In genomic region chr6:41416165-41416837, GRCh38 we compare ENCODE assay signal across 18 cellular contexts.
A peak's percentile ranks its signal among the peaks of the same experiment; 100 is the strongest.
DNase-seq lines count a peak whose midpoint lies in the region; ATAC-seq and TF ChIP-seq lines count a peak whose summit lies in the region.
"Had no signal": no experiment of that assay in that cellular context is flagged by ENCODE, and none has a peak within 500 bp of the region (broad histone marks: within the 10 kb centered on the region; RNA-seq: fewer than 3 reads in every experiment).

No MANE protein-coding gene starts in this region.

- H3K4me3 Mint-ChIP-seq in progenitor cell of endocrine pancreas (ENCODE audit: low read depth) = no peak overlapping the region
- H3K4me3 Mint-ChIP-seq: activated naive CD8-positive, alpha-beta T cell had no signal

- peaks cover 4% of the 10 kb centered on the region for H3K9me3 Mint-ChIP-seq in progenitor cell of endocrine pancreas (ENCODE audit: low read depth)

- CTCF ChIA-PET in HEK293 (lab: Yijun Ruan, JAX) = interaction anchor here (0.7 to 2.5 kb wide), 6 partner anchors 8 to 246 kb away, joined by 3 to 15 read pairs (median 3); no protein-coding TSS in a partner anchor

- no peak for TF ChIP-seq CTCF in HEK293 (tag by site-specific recombination; IDR thresholded peaks at IDR 0.05)
- TF ChIP-seq CTCF in dorsolateral prefrontal cortex (IDR thresholded peaks at IDR 0.05 in 54 of 56, conservative IDR thresholded peaks at IDR 0.05 in 2 of 56; ENCODE audit: low read depth in 1 of 56, partially characterized antibody in 56 of 56) = peak in 4 of 56 donors; percentile 6 to 25 (median 14)
- no peak for TF ChIP-seq CTCF in progenitor cell of endocrine pancreas (IDR thresholded peaks at IDR 0.05; ENCODE audit: unreplicated experiment)

- intact Hi-C loops in dorsolateral prefrontal cortex (cut with DNase I) = no loop called here

- H3K36me3 Mint-ChIP-seq in progenitor cell of endocrine pancreas (ENCODE audit: insufficient read depth) = no peaks in the 10 kb centered on the region

- H3K4me3 ChIP-seq in HEK293 (ENCODE audit: low read depth, low read length) (no peak overlapping the region), dorsolateral prefrontal cortex (peak overlapping the region in 14 of 59 donors; percentile 1 to 45 (median 26))
- H3K4me3 ChIP-seq: cardiac muscle cell, pancreas, SK-N-MC, thyroid gland had no signal

- peaks cover 0 to 39% (median 2%) of the 10 kb centered on the region in 45 donors for H3K27me3 ChIP-seq in dorsolateral prefrontal cortex
- H3K27me3 ChIP-seq: pancreas, thyroid gland had no signal

- peak; percentile 73 for DNase-seq in NCI-H2227 (lab: John Stamatoyannopoulos, UW; ENCODE audit: unreplicated experiment)
- DNase-seq in dorsolateral prefrontal cortex = peak in 1 of 10 donors; percentile 14
- DNase-seq in progenitor cell of endocrine pancreas (ENCODE audit: low spot score, unreplicated experiment) = no peak
- no peak for DNase-seq in activated CD8-positive, alpha-beta memory T cell treated with anti-CD3 and anti-CD28 coated beads, Interleukin-2, amount 50 U/mL, for 4 hours
- DNase-seq in iPS-NIHi11 (ENCODE audit: low spot score) = no peak
- DNase-seq: activated T-cell treated with anti-CD3 and anti-CD28 coated beads, Interleukin-2, amount 50 U/mL, for 1 hour; IMR-90; NCI-H446; pancreas; stimulated activated CD4-positive, alpha-beta T cell treated with anti-CD3 and anti-CD28 coated beads, Interleukin-4, amount 100 ng/mL, for 1 hour; stimulated activated CD8-positive, alpha-beta memory T cell treated with anti-CD3 and anti-CD28 coated beads, Interleukin-4, amount 100 ng/mL, for 48 hours; thyroid gland had no signal

- no peaks in the 10 kb centered on the region for H3K36me3 ChIP-seq in HEK293 (ENCODE audit: control insufficient read depth in 2 of 2, insufficient read depth in 1 of 2, low read length in 2 of 2)
- H3K36me3 ChIP-seq: cardiac muscle cell, pancreas, thyroid gland had no signal

- H3K27ac ChIP-seq in HEK293 (ENCODE audit: extremely low read depth, low read depth, low read length) = no peak overlapping the region
- H3K27ac ChIP-seq in dorsolateral prefrontal cortex = peak overlapping the region in 40 of 59 donors; percentile 10 to 88 (median 67)
- H3K27ac ChIP-seq: cardiac muscle cell, pancreas, SK-N-MC, thyroid gland had no signal

- peak overlapping the region; percentile 40 for H3K27ac Mint-ChIP-seq in progenitor cell of endocrine pancreas
- H3K27ac Mint-ChIP-seq: activated naive CD8-positive, alpha-beta T cell had no signal

- no peaks in the 10 kb centered on the region for H3K9me3 ChIP-seq in HEK293 (ENCODE audit: control insufficient read depth, insufficient read depth, low read depth, low read length)
- H3K9me3 ChIP-seq: pancreas, thyroid gland had no signal

- no peaks in the 10 kb centered on the region for H3K4me1 Mint-ChIP-seq in progenitor cell of endocrine pancreas (ENCODE audit: low read depth)

- no peaks in the 10 kb centered on the region for H3K4me1 ChIP-seq in HEK293 (ENCODE audit: control insufficient read depth, insufficient read depth, low read length)
- H3K4me1 ChIP-seq: pancreas had no signal

- no peak for ATAC-seq in GM21526 (IDR thresholded peaks at IDR 0.05; ENCODE audit: low FRiP score, unreplicated experiment)
- ATAC-seq: Panc1, pancreas had no signal

- POLR2A ChIA-PET in HEK293 (lab: Yijun Ruan, JAX) = no interaction called here

- H3K27me3 Mint-ChIP-seq in progenitor cell of endocrine pancreas = peaks cover 89% of the 10 kb centered on the region

TF ChIP-seq in HEK293, 187 proteins besides CTCF, POLR2A, EP300 and RAD21:
- TF ChIP-seq HOXA7 (CRISPR knock-in tag; IDR thresholded peaks at IDR 0.05; ENCODE audit: borderline replicate concordance) = no peak
- 0 out of 2 replicates have a peak, but pooled peaks have one; percentile 45 for TF ChIP-seq ZNF16 (tag by site-specific recombination; IDR thresholded peaks at IDR 0.05; ENCODE audit: low read depth)
- no peak for TF ChIP-seq ZNF354C (tag by site-specific recombination; IDR thresholded peaks at IDR 0.05; ENCODE audit: borderline replicate concordance, low read depth)
- TF ChIP-seq PRDM10 (tag by site-specific recombination; IDR thresholded peaks at IDR 0.05) = peak; percentile 40; the same call in 1 of the 2 replicates
- peak; percentile 26; the same call in 1 of the 2 replicates for TF ChIP-seq ZNF398 (tag by site-specific recombination; IDR thresholded peaks at IDR 0.05)
- TF ChIP-seq BCL11B (tag by site-specific recombination; IDR thresholded peaks at IDR 0.05; ENCODE audit: low read depth) = no peak
- no peak for TF ChIP-seq ZNF112 (tag by site-specific recombination; IDR thresholded peaks at IDR 0.05)
TF ChIP-seq in HEK293: peak in this region for 3.
